ENCODE assay signal across 1 cellular context in the genomic region with DNA sequence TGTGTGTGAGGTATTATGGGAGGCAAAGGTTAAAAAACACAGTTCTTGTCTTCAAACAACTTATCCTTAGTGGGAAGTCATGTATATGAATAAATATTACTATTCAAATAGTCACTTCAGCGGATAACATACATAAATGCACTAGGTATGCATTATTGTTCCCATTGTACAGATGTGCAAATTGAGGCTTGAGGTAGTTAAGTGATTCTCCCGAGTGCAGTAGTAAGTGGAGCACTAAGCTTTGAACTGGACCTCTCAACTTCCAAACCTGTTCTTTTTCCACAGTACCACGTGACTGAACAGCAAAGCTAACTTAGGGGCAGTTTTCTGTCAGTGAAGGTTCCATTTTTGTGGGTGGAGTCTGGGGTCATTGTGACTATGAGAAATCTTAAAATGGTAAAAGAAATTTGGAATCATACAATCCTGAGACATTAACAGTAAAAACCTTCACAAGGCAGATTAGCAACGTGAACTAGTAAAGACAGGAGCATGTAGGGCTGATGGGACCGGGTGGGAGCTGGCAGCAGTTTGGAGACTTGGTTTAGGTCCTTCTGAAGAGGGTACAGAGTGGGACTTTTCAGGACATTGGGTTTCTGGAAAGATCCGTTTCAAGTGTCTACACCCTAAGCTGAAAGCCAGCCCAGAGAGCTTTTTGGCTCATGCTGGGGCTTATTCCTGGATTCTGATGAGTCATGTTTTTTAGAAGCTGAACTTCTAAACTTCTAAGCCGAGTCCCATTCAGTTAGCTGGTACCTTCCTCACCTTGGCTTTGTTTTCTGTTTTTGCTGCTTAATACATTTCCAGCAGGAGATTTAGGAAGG.
TF ChIP-seq lines count a peak whose summit lies in the region.

No MANE protein-coding gene starts in this region.

TF ChIP-seq in A549, 52 proteins besides CTCF, POLR2A, EP300 and RAD21 (continued from another document):
- TF ChIP-seq, protein P1, sequence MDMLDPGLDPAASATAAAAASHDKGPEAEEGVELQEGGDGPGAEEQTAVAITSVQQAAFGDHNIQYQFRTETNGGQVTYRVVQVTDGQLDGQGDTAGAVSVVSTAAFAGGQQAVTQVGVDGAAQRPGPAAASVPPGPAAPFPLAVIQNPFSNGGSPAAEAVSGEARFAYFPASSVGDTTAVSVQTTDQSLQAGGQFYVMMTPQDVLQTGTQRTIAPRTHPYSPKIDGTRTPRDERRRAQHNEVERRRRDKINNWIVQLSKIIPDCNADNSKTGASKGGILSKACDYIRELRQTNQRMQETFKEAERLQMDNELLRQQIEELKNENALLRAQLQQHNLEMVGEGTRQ (IDR thresholded peaks at IDR 0.05) = peak; percentile 19; the same call in 1 of the 2 replicates
- peak; percentile 53; the same call in 1 of the 2 replicates for TF ChIP-seq FOSL2 (IDR thresholded peaks at IDR 0.05)
- peak; percentile 92 for TF ChIP-seq FOSL2 (CRISPR knock-in tag; IDR thresholded peaks at IDR 0.05)
- TF ChIP-seq NFE2L2 (conservative IDR thresholded peaks at IDR 0.05; ENCODE audit: low read length) = peak; percentile 97
- no peak for TF ChIP-seq NR3C1 (IDR thresholded peaks at IDR 0.05)
- TF ChIP-seq MAFK (IDR thresholded peaks at IDR 0.05; ENCODE audit: partially characterized antibody) = peak; percentile 100
- no peak for TF ChIP-seq SREBF2 (IDR thresholded peaks at IDR 0.05)
- peak; percentile 91; the same call in 1 of the 2 replicates for TF ChIP-seq KDM1A (IDR thresholded peaks at IDR 0.05; ENCODE audit: low read depth)
- no peak for TF ChIP-seq EHMT2 (IDR thresholded peaks at IDR 0.05; ENCODE audit: low read depth)
- peak; percentile 15; the same call in 1 of the 2 replicates for TF ChIP-seq MYC (IDR thresholded peaks at IDR 0.05; ENCODE audit: borderline replicate concordance, low read length)
- TF ChIP-seq CBX8 (IDR thresholded peaks at IDR 0.05) = no peak
- peak; percentile 88 for TF ChIP-seq HDAC2 (IDR thresholded peaks at IDR 0.05)
- TF ChIP-seq ZSCAN20 (CRISPR knock-in tag; IDR thresholded peaks at IDR 0.05) = 0 out of 2 replicates have a peak, but pooled peaks have one; percentile 75
- TF ChIP-seq RNF2 (IDR thresholded peaks at IDR 0.05; ENCODE audit: borderline replicate concordance, low read depth) = no peak
- no peak for TF ChIP-seq ZNF302 (CRISPR knock-in tag; IDR thresholded peaks at IDR 0.05)
- peak; percentile 59; the same call in 1 of the 2 replicates for TF ChIP-seq JUNB (IDR thresholded peaks at IDR 0.05)
- 0 out of 2 replicates have a peak, but pooled peaks have one; percentile 40 for TF ChIP-seq FOSB (CRISPR knock-in tag; IDR thresholded peaks at IDR 0.05)
- peak; percentile 89; the same call in 1 of the 2 replicates for TF ChIP-seq RCOR1 (IDR thresholded peaks at IDR 0.05; ENCODE audit: low read depth, low read length)
